In the genomic region with DNA sequence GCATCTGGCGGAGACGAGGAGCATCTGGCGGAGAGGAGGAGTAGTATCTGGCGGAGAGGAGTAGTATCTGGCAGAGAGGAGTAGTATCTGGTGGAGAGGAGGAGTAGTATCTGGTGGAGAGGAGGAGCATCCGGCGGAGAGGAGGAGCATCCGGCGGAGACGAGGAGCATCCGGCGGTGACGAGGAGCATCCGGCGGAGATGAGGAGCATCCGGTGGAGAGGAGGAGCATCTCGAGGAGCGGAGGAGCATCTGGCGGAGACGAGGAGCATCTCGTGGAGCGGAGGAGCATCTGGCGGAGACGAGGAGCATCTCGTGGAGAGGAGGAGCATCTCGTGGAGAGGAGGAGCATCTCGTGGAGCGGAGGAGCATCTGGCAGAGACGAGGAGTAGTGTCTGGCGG, we compare ENCODE assay signal across 27 cellular contexts. TPM values are rescaled to one million over a fixed set of nuclear protein-coding genes. Genes with fewer than 3 reads are reported as not detected.
DNase-seq lines count a peak whose midpoint lies in the region; ATAC-seq and TF ChIP-seq lines count a peak whose summit lies in the region.
"Had no signal": no experiment of that assay in that cellular context is flagged by ENCODE, and none has a peak within 500 bp of the region (broad histone marks: within the 10 kb centered on the region; RNA-seq: fewer than 3 reads in every experiment).

No MANE protein-coding gene starts in this region.

- no CpG with 5 or more reads among the region's 29 CpGs for WGBS in H9 (ENCODE audit: extremely low coverage, insufficient read length, low lambda C conversion rate)
- no CpG with 5 or more reads among the region's 29 CpGs for WGBS in neuronal stem cell (ENCODE audit: extremely low coverage in 2 of 2, insufficient read length in 2 of 2, insufficient replicate concordance in 1 of 2), 2 donors

- no peak overlapping the region for H3K4me3 ChIP-seq in neuronal stem cell (ENCODE audit: low read length in 2 of 2)
- H3K4me3 ChIP-seq: GM23338 had no signal

- H4K20me1 ChIP-seq in H9 (ENCODE audit: control insufficient read depth, insufficient read depth, insufficient read length): no peaks in the 10 kb centered on the region

- H3K4me1 Mint-ChIP-seq in H9 (peaks cover 0 to 5% of the 10 kb centered on the region in 2 experiments; a peak in 2 of 4 replicates), glutamatergic neuron (ENCODE audit: low read depth, unreplicated experiment) (no peaks in the 10 kb centered on the region)
- H3K4me1 Mint-ChIP-seq: GM23338 had no signal

- no peak overlapping the region for H3K14ac ChIP-seq in H9 (ENCODE audit: insufficient read depth, low read length)
- H3K14ac ChIP-seq in neuronal stem cell (ENCODE audit: low read length): peak overlapping the region; percentile 71

- H3K18ac ChIP-seq in H9 (ENCODE audit: insufficient read length, low read depth, low read length) (no peak overlapping the region), neuronal stem cell (ENCODE audit: low read length) (peak overlapping the region; percentile 28)

- H3K4me3 Mint-ChIP-seq in H9 (no peak overlapping the region), glutamatergic neuron (ENCODE audit: unreplicated experiment) (peak overlapping the region; percentile 61)
- H3K4me3 Mint-ChIP-seq: CD8-positive, alpha-beta T cell had no signal

- H4K91ac ChIP-seq in H9 (ENCODE audit: insufficient read length, low read depth, low read length) (no peak overlapping the region), neuronal stem cell (ENCODE audit: low read depth, low read length, poor library complexity) (no peak overlapping the region)

- H3K23ac ChIP-seq in H9 (ENCODE audit: insufficient read length, low read depth, low read length) (no peak overlapping the region), neuronal stem cell (ENCODE audit: low read depth, low read length, poor library complexity) (no peak overlapping the region)

- no peak overlapping the region for H2AFZ ChIP-seq in H9 (ENCODE audit: low read length)
- no peak overlapping the region for H2AFZ ChIP-seq in neuronal stem cell (ENCODE audit: low read length)
- H2AFZ ChIP-seq: GM23338 had no signal

- peak overlapping the region; percentile 79 to 83 for H3K27ac Mint-ChIP-seq in activated naive CD4-positive, alpha-beta T cell treated with anti-CD3 and anti-CD28 coated beads, Interleukin-2, amount 50 U/mL, for 72 hours
- peak overlapping the region in 2 of 3 experiments; percentile 40 to 78; a peak in 2 of 7 replicates for H3K27ac Mint-ChIP-seq in H9
- H3K27ac Mint-ChIP-seq in glutamatergic neuron (ENCODE audit: unreplicated experiment): no peak overlapping the region
- H3K27ac Mint-ChIP-seq: CD8-positive, alpha-beta T cell; GM23338 had no signal

- no peaks in the 10 kb centered on the region for H3K79me1 ChIP-seq in H9 (ENCODE audit: insufficient read depth, low read depth, low read length, poor library complexity, severe bottlenecking)
- no peaks in the 10 kb centered on the region for H3K79me1 ChIP-seq in neuronal stem cell (ENCODE audit: low read depth, low read length)

- H3K79me2 ChIP-seq in H9 (ENCODE audit: insufficient read depth, low read length): no peaks in the 10 kb centered on the region

- no peak overlapping the region for H2BK15ac ChIP-seq in H9 (ENCODE audit: low read depth, low read length)
- no peak overlapping the region for H2BK15ac ChIP-seq in neuronal stem cell (ENCODE audit: low read length)

- no peak for ATAC-seq in activated naive CD4-positive, alpha-beta T cell treated with anti-CD3 and anti-CD28 coated beads, Interleukin-2, amount 50 U/mL, for 72 hours
- no peak for ATAC-seq in GM21723 (IDR thresholded peaks at IDR 0.05; ENCODE audit: unreplicated experiment)
- ATAC-seq: CD8-positive, alpha-beta T cell; GM23338 had no signal

- no peaks in the 10 kb centered on the region for H3K36me3 ChIP-seq in neuronal stem cell (replicated peaks in 1 of 2; ENCODE audit: control insufficient read depth in 2 of 2, insufficient read depth in 2 of 2, low read length in 2 of 2)

- no peak overlapping the region for H3K9ac ChIP-seq in H9 (ENCODE audit: extremely low read depth, insufficient read length, low read length)
- no peak overlapping the region for H3K9ac ChIP-seq in neuronal stem cell (ENCODE audit: low read depth, low read length, poor library complexity)
- H3K9ac ChIP-seq: KMS-11 had no signal

- TF ChIP-seq CTCF in H9 (conservative IDR thresholded peaks at IDR 0.05): no peak
- no peak for TF ChIP-seq CTCF in glutamatergic neuron (IDR thresholded peaks at IDR 0.05; ENCODE audit: partially characterized antibody, unreplicated experiment)

- no peaks in the 10 kb centered on the region for H3K4me1 ChIP-seq in H9 (ENCODE audit: insufficient read depth, low read length)
- H3K4me1 ChIP-seq in neuronal stem cell (ENCODE audit: control insufficient read depth in 2 of 2, insufficient read depth in 1 of 2, low read depth in 1 of 2, low read length in 2 of 2): no peaks in the 10 kb centered on the region

- H4K8ac ChIP-seq in H9 (replicated peaks; ENCODE audit: insufficient read length, low read depth, low read length): no peak overlapping the region
- no peak overlapping the region for H4K8ac ChIP-seq in neuronal stem cell (ENCODE audit: low read depth, low read length)

- H3K9me3 Mint-ChIP-seq in activated naive CD4-positive, alpha-beta T cell treated with anti-CD3 and anti-CD28 coated beads, Interleukin-2, amount 50 U/mL, for 72 hours: peaks cover 10 to 31% of the 10 kb centered on the region in 2 donors
- peaks cover 51 to 53% of the 10 kb centered on the region in 2 experiments for H3K9me3 Mint-ChIP-seq in H9
- peaks cover 29% of the 10 kb centered on the region for H3K9me3 Mint-ChIP-seq in glutamatergic neuron (ENCODE audit: unreplicated experiment)
- H3K9me3 Mint-ChIP-seq: CD8-positive, alpha-beta T cell had no signal

- no peak overlapping the region for H3K4ac ChIP-seq in H9 (ENCODE audit: low read depth, low read length)
- H3K4ac ChIP-seq in neuronal stem cell (ENCODE audit: low read length): no peak overlapping the region

- H3K9me3 ChIP-seq in H9 (ENCODE audit: control insufficient read depth, low read depth, low read length) (peaks cover 9% of the 10 kb centered on the region), neuronal stem cell (replicated peaks in 1 of 2; ENCODE audit: control insufficient read depth in 2 of 2, insufficient read depth in 1 of 2, low read depth in 1 of 2, low read length in 2 of 2) (peaks cover 10 to 20% of the 10 kb centered on the region in 2 donors)

- no peak overlapping the region for H2AK5ac ChIP-seq in H9 (ENCODE audit: insufficient read length, low read length)
- no peak overlapping the region for H2AK5ac ChIP-seq in neuronal stem cell (ENCODE audit: low read depth, low read length)

- H3K27me3 Mint-ChIP-seq in H9 (ENCODE audit: low read depth): peaks cover 17% of the 10 kb centered on the region
- peaks cover 20% of the 10 kb centered on the region for H3K27me3 Mint-ChIP-seq in glutamatergic neuron (ENCODE audit: unreplicated experiment)

- no peak overlapping the region for H3K4me2 ChIP-seq in H9 (ENCODE audit: insufficient read depth, insufficient read length, low read length)
- no peak overlapping the region for H3K4me2 ChIP-seq in neuronal stem cell (ENCODE audit: insufficient read depth, low read length, poor library complexity, severe bottlenecking)
- H3K4me2 ChIP-seq: GM23338, KMS-11 had no signal

- H3K27me3 ChIP-seq in H9 (ENCODE audit: insufficient read depth, low read length): no peaks in the 10 kb centered on the region
- H3K27me3 ChIP-seq in neuronal stem cell (ENCODE audit: control insufficient read depth in 3 of 3, insufficient read depth in 3 of 3, low read depth in 1 of 3, low read length in 3 of 3): no peaks in the 10 kb centered on the region

- peaks cover 36 to 44% of the 10 kb centered on the region in 2 donors for H3K36me3 Mint-ChIP-seq in activated naive CD4-positive, alpha-beta T cell treated with anti-CD3 and anti-CD28 coated beads, Interleukin-2, amount 50 U/mL, for 72 hours
- H3K36me3 Mint-ChIP-seq in H9 (ENCODE audit: insufficient read depth in 1 of 3, low read depth in 3 of 3) (peaks cover 15 to 36% (median 20%) of the 10 kb centered on the region in 3 experiments), glutamatergic neuron (ENCODE audit: unreplicated experiment) (peaks cover 31% of the 10 kb centered on the region)

- no peak overlapping the region for H2BK5ac ChIP-seq in H9 (ENCODE audit: insufficient read length, low read length)
- no peak overlapping the region for H2BK5ac ChIP-seq in neuronal stem cell (ENCODE audit: low read length)

- H2BK20ac ChIP-seq in H9 (ENCODE audit: low read depth, low read length, poor library complexity, severe bottlenecking): no peak overlapping the region

- no peak overlapping the region for H3K27ac ChIP-seq in H9 (ENCODE audit: insufficient read length, low read depth, low read length)
- H3K27ac ChIP-seq in neuronal stem cell (replicated peaks; ENCODE audit: low read length): no peak overlapping the region
- H3K27ac ChIP-seq: KMS-11, RWPE1 had no signal

- H3K56ac ChIP-seq in H9 (ENCODE audit: insufficient read length, low read depth, low read length): no peak overlapping the region

- H2BK12ac ChIP-seq in H9 (ENCODE audit: insufficient read length, low read depth, low read length): no peak overlapping the region
- no peak overlapping the region for H2BK12ac ChIP-seq in neuronal stem cell (ENCODE audit: low read length)

- no peak overlapping the region for H3T11ph ChIP-seq in H9 (ENCODE audit: low read length)

- DNase-seq in activated naive CD4-positive, alpha-beta T cell treated with anti-CD3 and anti-CD28 coated beads, Interleukin-2, amount 50 U/mL, for 72 hours (ENCODE audit: low spot score in 2 of 2): no peak
- no peak for DNase-seq in activated naive CD4-positive, alpha-beta T cell (lab: John Stamatoyannopoulos, UW)
- no peak for DNase-seq in H9
- DNase-seq in glutamatergic neuron: no peak
- no peak for DNase-seq in neuronal stem cell (ENCODE audit: low spot score)
- no peak for DNase-seq in iPS-NIHi7 (ENCODE audit: extremely low spot score)
- no peak for DNase-seq in NCI-H2029 (lab: John Stamatoyannopoulos, UW)
- DNase-seq: 8988T; AML-193; C1 segment of cervical spinal cord; Calu3; CD8-positive, alpha-beta T cell; DMS153; HCEC 1CT; IMR-90; NCI-H1105; NCI-H2029 treated with DMSO at 0.1 percent for 48 hours; NCI-H2171; NCI-H345; NCI-H524; NCI-H774; NK-92 treated with Interleukin-12 subunit alpha and Interleukin-12 subunit beta, amount 100 ng/mL, for 24 hours had no signal

- no peak overlapping the region for H2BK120ac ChIP-seq in H9 (ENCODE audit: low read depth, low read length, poor library complexity, severe bottlenecking)
- H2BK120ac ChIP-seq in neuronal stem cell (ENCODE audit: low read depth, low read length): no peak overlapping the region

- H3K23me2 ChIP-seq in H9 (ENCODE audit: insufficient read length, low read depth, low read length, poor library complexity, severe bottlenecking): no peaks in the 10 kb centered on the region

- no peak overlapping the region for H4K5ac ChIP-seq in H9 (ENCODE audit: insufficient read length, low read depth, low read length)

RNA-seq across cellular contexts. Expression of gene C13orf46, which starts 18.6 kb away (rescaled TPM):
- 1 to 10 TPM in 1 of 2 donors, under 1 TPM in 1; 0.61 to 3.6 TPM for total RNA-seq in activated naive CD4-positive, alpha-beta T cell treated with anti-CD3 and anti-CD28 coated beads, Interleukin-2, amount 50 U/mL, for 72 hours
- total RNA-seq in H9 (2021) (0.15 and 0.55 TPM in 2 replicates), glutamatergic neuron (ENCODE audit: unreplicated experiment) (0.71 TPM)
- 0.03 TPM for polyA plus RNA-seq in neuronal stem cell (2013, experiment 1 of 2)
- 0.04 TPM for polyA plus RNA-seq in neuronal stem cell (2013, experiment 2 of 2)
- total RNA-seq: G401 had no signal
